Comparison of ENCODE assay signal across 8 cellular contexts in genomic region chr2:134739879-134740301, GRCh38. TPM values are rescaled to one million over a fixed set of nuclear protein-coding genes. Genes with fewer than 3 reads are reported as not detected.
DNase-seq lines count a peak whose midpoint lies in the region; ATAC-seq and TF ChIP-seq lines count a peak whose summit lies in the region.

No MANE protein-coding gene starts in this region.

- no peak for TF ChIP-seq POLR2A in vagina (IDR thresholded peaks at IDR 0.05)

- H3K27ac ChIP-seq in vagina = no peak overlapping the region

- no peaks in the 10 kb centered on the region for H3K4me1 ChIP-seq in vagina

- no peak for TF ChIP-seq CTCF in vagina (IDR thresholded peaks at IDR 0.05)

- DNase-seq in CD1c-positive myeloid dendritic cell (ENCODE audit: extremely low spot score) = peak; percentile 94
- DNase-seq in vagina (ENCODE audit: extremely low spot score in 2 of 2) = no peak
- DNase-seq in HPDE6-E6E7 (ENCODE audit: extremely low spot score) = no peak
- DNase-seq in NCI-H1694 treated with DMSO at 0.1 percent for 48 hours (lab: John Stamatoyannopoulos, UW) = no peak
- no peak for DNase-seq in activated CD4-positive, alpha-beta T cell treated with anti-CD3 and anti-CD28 coated beads, Interleukin-2, amount 10 ng/mL, durations not matched to agents 24 days and 14 days

- H3K36me3 ChIP-seq in vagina = no peaks in the 10 kb centered on the region

- no peak overlapping the region for H3K4me3 Mint-ChIP-seq in dendritic cell treated with granulocyte-macrophage colony-stimulating factor and Interleukin-4, amounts not matched to agents 40 ng/mL and 50 ng/mL, for 4 days
- H3K4me3 Mint-ChIP-seq in activated CD4-positive, alpha-beta T cell treated with anti-CD3 and anti-CD28 coated beads, Interleukin-2, amount 10 ng/mL, durations not matched to agents 24 days and 14 days = no peak overlapping the region

- intact Hi-C loops in dendritic cell treated with granulocyte-macrophage colony-stimulating factor and Interleukin-4, amounts not matched to agents 40 ng/mL and 50 ng/mL, for 4 days (cut with micrococcal nuclease) = loop anchor here (5.0 to 10.0 kb wide), 2 partner anchors 42 to 175 kb away; partner anchors contain the start of gene CCNT2
- intact Hi-C loops in vagina (cut with DNase I) = no loop called here
- intact Hi-C loops in activated CD4-positive, alpha-beta T cell treated with anti-CD3 and anti-CD28 coated beads, Interleukin-2, amount 10 ng/mL, durations not matched to agents 24 days and 14 days (cut with micrococcal nuclease) = no loop called here

- H3K9me3 ChIP-seq in vagina = no peaks in the 10 kb centered on the region

- H3K27me3 ChIP-seq in vagina = no peaks in the 10 kb centered on the region

- no peak overlapping the region for H3K4me3 ChIP-seq in vagina

- H3K27me3 Mint-ChIP-seq in dendritic cell treated with granulocyte-macrophage colony-stimulating factor and Interleukin-4, amounts not matched to agents 40 ng/mL and 50 ng/mL, for 4 days = peaks cover 18% of the 10 kb centered on the region
- H3K27me3 Mint-ChIP-seq in activated CD4-positive, alpha-beta T cell treated with anti-CD3 and anti-CD28 coated beads, Interleukin-2, amount 10 ng/mL, durations not matched to agents 24 days and 14 days = peaks cover 18% of the 10 kb centered on the region

- H3K9me3 Mint-ChIP-seq in dendritic cell treated with granulocyte-macrophage colony-stimulating factor and Interleukin-4, amounts not matched to agents 40 ng/mL and 50 ng/mL, for 4 days = no peaks in the 10 kb centered on the region
- H3K9me3 Mint-ChIP-seq in activated CD4-positive, alpha-beta T cell treated with anti-CD3 and anti-CD28 coated beads, Interleukin-2, amount 10 ng/mL, durations not matched to agents 24 days and 14 days = peaks cover under 1% of the 10 kb centered on the region

- H3K27ac Mint-ChIP-seq in dendritic cell treated with granulocyte-macrophage colony-stimulating factor and Interleukin-4, amounts not matched to agents 40 ng/mL and 50 ng/mL, for 4 days = peak overlapping the region; percentile 65
- no peak overlapping the region for H3K27ac Mint-ChIP-seq in activated CD4-positive, alpha-beta T cell treated with anti-CD3 and anti-CD28 coated beads, Interleukin-2, amount 10 ng/mL, durations not matched to agents 24 days and 14 days

- peaks cover 59% of the 10 kb centered on the region for H3K4me1 Mint-ChIP-seq in dendritic cell treated with granulocyte-macrophage colony-stimulating factor and Interleukin-4, amounts not matched to agents 40 ng/mL and 50 ng/mL, for 4 days (ENCODE audit: low read depth)
- peaks cover 1% of the 10 kb centered on the region for H3K4me1 Mint-ChIP-seq in activated CD4-positive, alpha-beta T cell treated with anti-CD3 and anti-CD28 coated beads, Interleukin-2, amount 10 ng/mL, durations not matched to agents 24 days and 14 days

- ATAC-seq in GM19467 (IDR thresholded peaks at IDR 0.05; ENCODE audit: unreplicated experiment) = peak; percentile 92
- ATAC-seq in HG03432 (IDR thresholded peaks at IDR 0.05; ENCODE audit: unreplicated experiment) = peak; percentile 94

- no peaks in the 10 kb centered on the region for H3K36me3 Mint-ChIP-seq in dendritic cell treated with granulocyte-macrophage colony-stimulating factor and Interleukin-4, amounts not matched to agents 40 ng/mL and 50 ng/mL, for 4 days (ENCODE audit: low read depth)
- H3K36me3 Mint-ChIP-seq in activated CD4-positive, alpha-beta T cell treated with anti-CD3 and anti-CD28 coated beads, Interleukin-2, amount 10 ng/mL, durations not matched to agents 24 days and 14 days (ENCODE audit: low read depth) = no peaks in the 10 kb centered on the region

RNA-seq across cellular contexts. Expression of gene TMEM163, which starts 21.1 kb away (rescaled TPM):
- total RNA-seq in vagina = not detected
- 0.23 TPM in 1 of 2 replicates, not detected in the other for total RNA-seq in activated CD4-positive, alpha-beta T cell treated with anti-CD3 and anti-CD28 coated beads, Interleukin-2, amount 10 ng/mL, durations not matched to agents 24 days and 14 days
